In genomic region chrX:39691724-39692123, GRCh38 we compare ENCODE assay signal across 9 cellular contexts.
"Had no signal": no experiment of that assay in that cellular context is flagged by ENCODE, and none has a peak within 500 bp of the region (broad histone marks: within the 10 kb centered on the region; RNA-seq: fewer than 3 reads in every experiment).

No MANE protein-coding gene starts in this region.

- H3K27ac Mint-ChIP-seq: H9 had no signal

- H2AFZ ChIP-seq: GM23248 had no signal

- H3K9ac ChIP-seq: GM23248, KMS-11 had no signal

- DNase-seq: GM23248, GOT3, H9, HCEC 1CT, IMR-90, KBM-7 had no signal

- H3K4me3 Mint-ChIP-seq: H9 had no signal

- H3K4me2 ChIP-seq: KMS-11 had no signal

- FAIRE-seq: H54 had no signal

- H3K4me3 ChIP-seq: GM23248 had no signal

- H3K27ac ChIP-seq: GM23248, HL-60, KMS-11 had no signal
